ENCODE assay signal across 1 cellular context in the genomic region with DNA sequence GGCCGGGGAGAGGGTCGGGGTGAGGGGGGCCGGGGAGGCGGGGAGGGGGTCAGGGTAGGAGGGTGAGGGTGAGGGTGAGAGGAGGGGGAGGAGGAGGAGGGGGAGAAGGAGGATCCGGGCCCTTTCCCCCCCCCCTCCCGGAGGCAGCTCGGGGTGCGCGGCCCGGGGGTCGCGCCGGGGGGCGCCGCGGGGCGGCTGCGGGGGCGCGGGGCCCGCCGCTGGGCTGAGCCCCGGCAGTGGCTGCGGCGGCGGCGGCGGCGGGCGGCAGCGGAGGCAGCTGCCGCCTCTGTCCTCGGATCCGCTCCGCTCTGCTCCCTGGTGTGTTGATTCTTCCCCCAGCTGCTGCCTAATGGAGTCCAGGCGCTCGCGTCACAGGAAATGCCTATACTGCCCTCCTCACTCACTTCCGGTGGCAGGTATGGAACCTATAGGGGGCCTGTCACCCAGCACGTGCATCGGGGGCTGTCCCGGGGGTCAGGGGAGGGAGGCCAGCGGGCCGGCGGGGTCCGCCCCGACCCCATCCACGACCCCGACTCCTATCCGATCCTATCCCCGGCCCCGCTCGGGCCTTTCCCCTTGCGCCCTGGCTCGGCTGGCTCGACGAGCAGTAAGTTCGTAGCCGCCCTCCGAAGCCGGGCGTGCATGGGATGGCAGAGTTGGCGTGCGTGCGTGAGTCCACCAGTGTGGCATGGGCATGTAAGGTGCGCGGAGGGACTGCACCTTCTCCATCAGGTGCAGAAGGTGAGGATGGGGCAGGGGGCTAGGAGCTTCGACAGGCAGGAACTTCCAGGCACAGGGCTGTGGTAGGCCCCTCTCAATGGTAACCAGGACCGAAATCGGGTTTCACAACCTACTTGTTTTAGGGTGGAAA.
TF ChIP-seq lines count a peak whose summit lies in the region.

A gene (minus strand): TSS at position 351 of the 871 bp plus-strand sequence.

TF ChIP-seq in GM12878, 131 proteins besides CTCF, POLR2A, EP300 and RAD21 (continued from another document and continues in another):
- TF ChIP-seq, protein P1, sequence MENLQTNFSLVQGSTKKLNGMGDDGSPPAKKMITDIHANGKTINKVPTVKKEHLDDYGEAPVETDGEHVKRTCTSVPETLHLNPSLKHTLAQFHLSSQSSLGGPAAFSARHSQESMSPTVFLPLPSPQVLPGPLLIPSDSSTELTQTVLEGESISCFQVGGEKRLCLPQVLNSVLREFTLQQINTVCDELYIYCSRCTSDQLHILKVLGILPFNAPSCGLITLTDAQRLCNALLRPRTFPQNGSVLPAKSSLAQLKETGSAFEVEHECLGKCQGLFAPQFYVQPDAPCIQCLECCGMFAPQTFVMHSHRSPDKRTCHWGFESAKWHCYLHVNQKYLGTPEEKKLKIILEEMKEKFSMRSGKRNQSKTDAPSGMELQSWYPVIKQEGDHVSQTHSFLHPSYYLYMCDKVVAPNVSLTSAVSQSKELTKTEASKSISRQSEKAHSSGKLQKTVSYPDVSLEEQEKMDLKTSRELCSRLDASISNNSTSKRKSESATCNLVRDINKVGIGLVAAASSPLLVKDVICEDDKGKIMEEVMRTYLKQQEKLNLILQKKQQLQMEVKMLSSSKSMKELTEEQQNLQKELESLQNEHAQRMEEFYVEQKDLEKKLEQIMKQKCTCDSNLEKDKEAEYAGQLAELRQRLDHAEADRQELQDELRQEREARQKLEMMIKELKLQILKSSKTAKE (IDR thresholded peaks at IDR 0.05; ENCODE audit: low read depth, poor library complexity, severe bottlenecking): no peak
- TF ChIP-seq SMAD5 (IDR thresholded peaks at IDR 0.05; ENCODE audit: low read depth): no peak
- peak; percentile 93 for TF ChIP-seq POLR2AphosphoS5 (IDR thresholded peaks at IDR 0.05; ENCODE audit: low read length)
- peak; percentile 77; the same call in 2 of the 3 replicates for TF ChIP-seq POU2F2 (IDR thresholded peaks at IDR 0.05; ENCODE audit: borderline replicate concordance, low read depth, low read length)
- TF ChIP-seq, protein P2, sequence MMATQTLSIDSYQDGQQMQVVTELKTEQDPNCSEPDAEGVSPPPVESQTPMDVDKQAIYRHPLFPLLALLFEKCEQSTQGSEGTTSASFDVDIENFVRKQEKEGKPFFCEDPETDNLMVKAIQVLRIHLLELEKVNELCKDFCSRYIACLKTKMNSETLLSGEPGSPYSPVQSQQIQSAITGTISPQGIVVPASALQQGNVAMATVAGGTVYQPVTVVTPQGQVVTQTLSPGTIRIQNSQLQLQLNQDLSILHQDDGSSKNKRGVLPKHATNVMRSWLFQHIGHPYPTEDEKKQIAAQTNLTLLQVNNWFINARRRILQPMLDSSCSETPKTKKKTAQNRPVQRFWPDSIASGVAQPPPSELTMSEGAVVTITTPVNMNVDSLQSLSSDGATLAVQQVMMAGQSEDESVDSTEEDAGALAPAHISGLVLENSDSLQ (IDR thresholded peaks at IDR 0.05): peak; percentile 61
- 0 out of 2 replicates have a peak, but pooled peaks have one; percentile 24 for TF ChIP-seq SREBF2 (IDR thresholded peaks at IDR 0.05; ENCODE audit: low read length)
- peak; percentile 45; the same call in 1 of the 2 replicates for TF ChIP-seq MTA2 (IDR thresholded peaks at IDR 0.05; ENCODE audit: low read depth)
- TF ChIP-seq, protein P3, sequence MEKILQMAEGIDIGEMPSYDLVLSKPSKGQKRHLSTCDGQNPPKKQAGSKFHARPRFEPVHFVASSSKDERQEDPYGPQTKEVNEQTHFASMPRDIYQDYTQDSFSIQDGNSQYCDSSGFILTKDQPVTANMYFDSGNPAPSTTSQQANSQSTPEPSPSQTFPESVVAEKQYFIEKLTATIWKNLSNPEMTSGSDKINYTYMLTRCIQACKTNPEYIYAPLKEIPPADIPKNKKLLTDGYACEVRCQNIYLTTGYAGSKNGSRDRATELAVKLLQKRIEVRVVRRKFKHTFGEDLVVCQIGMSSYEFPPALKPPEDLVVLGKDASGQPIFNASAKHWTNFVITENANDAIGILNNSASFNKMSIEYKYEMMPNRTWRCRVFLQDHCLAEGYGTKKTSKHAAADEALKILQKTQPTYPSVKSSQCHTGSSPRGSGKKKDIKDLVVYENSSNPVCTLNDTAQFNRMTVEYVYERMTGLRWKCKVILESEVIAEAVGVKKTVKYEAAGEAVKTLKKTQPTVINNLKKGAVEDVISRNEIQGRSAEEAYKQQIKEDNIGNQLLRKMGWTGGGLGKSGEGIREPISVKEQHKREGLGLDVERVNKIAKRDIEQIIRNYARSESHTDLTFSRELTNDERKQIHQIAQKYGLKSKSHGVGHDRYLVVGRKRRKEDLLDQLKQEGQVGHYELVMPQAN (conservative IDR thresholded peaks at IDR 0.05): peak; percentile 93
- peak; percentile 31; the same call in 1 of the 2 replicates for TF ChIP-seq TBL1XR1 (IDR thresholded peaks at IDR 0.05; ENCODE audit: low read depth, low read length)
- no peak for TF ChIP-seq SP1 (IDR thresholded peaks at IDR 0.05; ENCODE audit: low read depth, low read length)
- TF ChIP-seq SRF (IDR thresholded peaks at IDR 0.05; ENCODE audit: low read depth in 2 of 2, low read length in 2 of 2): peak; percentile 39 to 54; a peak in 2 of 4 replicates
- TF ChIP-seq JUNB (IDR thresholded peaks at IDR 0.05): no peak
- TF ChIP-seq BCL11A (IDR thresholded peaks at IDR 0.05; ENCODE audit: low read depth, low read length): no peak
- no peak for TF ChIP-seq ZNF24 (IDR thresholded peaks at IDR 0.05)
- TF ChIP-seq CEBPB (IDR thresholded peaks at IDR 0.05; ENCODE audit: borderline replicate concordance in 1 of 2, low read depth in 2 of 2, low read length in 2 of 2): no peak
- 0 out of 2 replicates have a peak, but pooled peaks have one; percentile 25 for TF ChIP-seq SMARCA5 (IDR thresholded peaks at IDR 0.05)
- peak; percentile 80 for TF ChIP-seq RAD51 (IDR thresholded peaks at IDR 0.05)
- peak; percentile 86 for TF ChIP-seq SIN3A (IDR thresholded peaks at IDR 0.05; ENCODE audit: low read depth, low read length)
- TF ChIP-seq IKZF2 (IDR thresholded peaks at IDR 0.05): peak in 1 of 2 experiments; percentile 44; a peak in 1 of 4 replicates
- 0 out of 2 replicates have a peak, but pooled peaks have one; percentile 20 for TF ChIP-seq RFX5 (IDR thresholded peaks at IDR 0.05; ENCODE audit: low read depth, low read length)
- TF ChIP-seq, protein P4, sequence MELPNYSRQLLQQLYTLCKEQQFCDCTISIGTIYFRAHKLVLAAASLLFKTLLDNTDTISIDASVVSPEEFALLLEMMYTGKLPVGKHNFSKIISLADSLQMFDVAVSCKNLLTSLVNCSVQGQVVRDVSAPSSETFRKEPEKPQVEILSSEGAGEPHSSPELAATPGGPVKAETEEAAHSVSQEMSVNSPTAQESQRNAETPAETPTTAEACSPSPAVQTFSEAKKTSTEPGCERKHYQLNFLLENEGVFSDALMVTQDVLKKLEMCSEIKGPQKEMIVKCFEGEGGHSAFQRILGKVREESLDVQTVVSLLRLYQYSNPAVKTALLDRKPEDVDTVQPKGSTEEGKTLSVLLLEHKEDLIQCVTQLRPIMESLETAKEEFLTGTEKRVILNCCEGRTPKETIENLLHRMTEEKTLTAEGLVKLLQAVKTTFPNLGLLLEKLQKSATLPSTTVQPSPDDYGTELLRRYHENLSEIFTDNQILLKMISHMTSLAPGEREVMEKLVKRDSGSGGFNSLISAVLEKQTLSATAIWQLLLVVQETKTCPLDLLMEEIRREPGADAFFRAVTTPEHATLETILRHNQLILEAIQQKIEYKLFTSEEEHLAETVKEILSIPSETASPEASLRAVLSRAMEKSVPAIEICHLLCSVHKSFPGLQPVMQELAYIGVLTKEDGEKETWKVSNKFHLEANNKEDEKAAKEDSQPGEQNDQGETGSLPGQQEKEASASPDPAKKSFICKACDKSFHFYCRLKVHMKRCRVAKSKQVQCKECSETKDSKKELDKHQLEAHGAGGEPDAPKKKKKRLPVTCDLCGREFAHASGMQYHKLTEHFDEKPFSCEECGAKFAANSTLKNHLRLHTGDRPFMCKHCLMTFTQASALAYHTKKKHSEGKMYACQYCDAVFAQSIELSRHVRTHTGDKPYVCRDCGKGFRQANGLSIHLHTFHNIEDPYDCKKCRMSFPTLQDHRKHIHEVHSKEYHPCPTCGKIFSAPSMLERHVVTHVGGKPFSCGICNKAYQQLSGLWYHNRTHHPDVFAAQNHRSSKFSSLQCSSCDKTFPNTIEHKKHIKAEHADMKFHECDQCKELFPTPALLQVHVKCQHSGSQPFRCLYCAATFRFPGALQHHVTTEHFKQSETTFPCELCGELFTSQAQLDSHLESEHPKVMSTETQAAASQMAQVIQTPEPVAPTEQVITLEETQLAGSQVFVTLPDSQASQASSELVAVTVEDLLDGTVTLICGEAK (IDR thresholded peaks at IDR 0.05; ENCODE audit: borderline replicate concordance): peak; percentile 87
- peak; percentile 85 for TF ChIP-seq NR2F1 (conservative IDR thresholded peaks at IDR 0.05)
- TF ChIP-seq, protein P5, sequence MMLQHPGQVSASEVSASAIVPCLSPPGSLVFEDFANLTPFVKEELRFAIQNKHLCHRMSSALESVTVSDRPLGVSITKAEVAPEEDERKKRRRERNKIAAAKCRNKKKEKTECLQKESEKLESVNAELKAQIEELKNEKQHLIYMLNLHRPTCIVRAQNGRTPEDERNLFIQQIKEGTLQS (IDR thresholded peaks at IDR 0.05; ENCODE audit: borderline replicate concordance, extremely low read depth, low read depth, low read length): peak; percentile 34; the same call in 1 of the 2 replicates
- peak; percentile 95 for TF ChIP-seq GATAD2B (conservative IDR thresholded peaks at IDR 0.05; ENCODE audit: low read depth)
- TF ChIP-seq CBFB (IDR thresholded peaks at IDR 0.05; ENCODE audit: low read depth): no peak
- no peak for TF ChIP-seq NFIC (IDR thresholded peaks at IDR 0.05; ENCODE audit: low read depth, low read length)
- no peak for TF ChIP-seq CBX3 (IDR thresholded peaks at IDR 0.05; ENCODE audit: borderline replicate concordance, low read depth)
- TF ChIP-seq ZNF207 (IDR thresholded peaks at IDR 0.05; ENCODE audit: borderline replicate concordance): peak; percentile 74
- TF ChIP-seq SUZ12 (IDR thresholded peaks at IDR 0.05; ENCODE audit: unreplicated experiment): no peak
- TF ChIP-seq NR2C1 (IDR thresholded peaks at IDR 0.05): peak; percentile 22; the same call in 1 of the 2 replicates
- TF ChIP-seq BHLHE40 (IDR thresholded peaks at IDR 0.05; ENCODE audit: borderline replicate concordance in 1 of 2, low read depth in 2 of 2, low read length in 1 of 2): peak; percentile 98 to 99
- TF ChIP-seq POLR2AphosphoS2 (IDR thresholded peaks at IDR 0.05; ENCODE audit: low read depth, low read length): peak; percentile 57; the same call in 1 of the 2 replicates
- peak; percentile 19 for TF ChIP-seq RELA (IDR thresholded peaks at IDR 0.05; ENCODE audit: borderline replicate concordance, partially characterized antibody)
- peak; percentile 92 for TF ChIP-seq GABPA (IDR thresholded peaks at IDR 0.05; ENCODE audit: low read depth)
- TF ChIP-seq BMI1 (IDR thresholded peaks at IDR 0.05; ENCODE audit: borderline replicate concordance): no peak
- TF ChIP-seq, protein P6, sequence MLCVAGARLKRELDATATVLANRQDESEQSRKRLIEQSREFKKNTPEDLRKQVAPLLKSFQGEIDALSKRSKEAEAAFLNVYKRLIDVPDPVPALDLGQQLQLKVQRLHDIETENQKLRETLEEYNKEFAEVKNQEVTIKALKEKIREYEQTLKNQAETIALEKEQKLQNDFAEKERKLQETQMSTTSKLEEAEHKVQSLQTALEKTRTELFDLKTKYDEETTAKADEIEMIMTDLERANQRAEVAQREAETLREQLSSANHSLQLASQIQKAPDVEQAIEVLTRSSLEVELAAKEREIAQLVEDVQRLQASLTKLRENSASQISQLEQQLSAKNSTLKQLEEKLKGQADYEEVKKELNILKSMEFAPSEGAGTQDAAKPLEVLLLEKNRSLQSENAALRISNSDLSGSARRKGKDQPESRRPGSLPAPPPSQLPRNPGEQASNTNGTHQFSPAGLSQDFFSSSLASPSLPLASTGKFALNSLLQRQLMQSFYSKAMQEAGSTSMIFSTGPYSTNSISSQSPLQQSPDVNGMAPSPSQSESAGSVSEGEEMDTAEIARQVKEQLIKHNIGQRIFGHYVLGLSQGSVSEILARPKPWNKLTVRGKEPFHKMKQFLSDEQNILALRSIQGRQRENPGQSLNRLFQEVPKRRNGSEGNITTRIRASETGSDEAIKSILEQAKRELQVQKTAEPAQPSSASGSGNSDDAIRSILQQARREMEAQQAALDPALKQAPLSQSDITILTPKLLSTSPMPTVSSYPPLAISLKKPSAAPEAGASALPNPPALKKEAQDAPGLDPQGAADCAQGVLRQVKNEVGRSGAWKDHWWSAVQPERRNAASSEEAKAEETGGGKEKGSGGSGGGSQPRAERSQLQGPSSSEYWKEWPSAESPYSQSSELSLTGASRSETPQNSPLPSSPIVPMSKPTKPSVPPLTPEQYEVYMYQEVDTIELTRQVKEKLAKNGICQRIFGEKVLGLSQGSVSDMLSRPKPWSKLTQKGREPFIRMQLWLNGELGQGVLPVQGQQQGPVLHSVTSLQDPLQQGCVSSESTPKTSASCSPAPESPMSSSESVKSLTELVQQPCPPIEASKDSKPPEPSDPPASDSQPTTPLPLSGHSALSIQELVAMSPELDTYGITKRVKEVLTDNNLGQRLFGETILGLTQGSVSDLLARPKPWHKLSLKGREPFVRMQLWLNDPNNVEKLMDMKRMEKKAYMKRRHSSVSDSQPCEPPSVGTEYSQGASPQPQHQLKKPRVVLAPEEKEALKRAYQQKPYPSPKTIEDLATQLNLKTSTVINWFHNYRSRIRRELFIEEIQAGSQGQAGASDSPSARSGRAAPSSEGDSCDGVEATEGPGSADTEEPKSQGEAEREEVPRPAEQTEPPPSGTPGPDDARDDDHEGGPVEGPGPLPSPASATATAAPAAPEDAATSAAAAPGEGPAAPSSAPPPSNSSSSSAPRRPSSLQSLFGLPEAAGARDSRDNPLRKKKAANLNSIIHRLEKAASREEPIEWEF (IDR thresholded peaks at IDR 0.05; ENCODE audit: insufficient replicate concordance, low read depth, low read length): no peak
- TF ChIP-seq YY1 (IDR thresholded peaks at IDR 0.05; ENCODE audit: low read depth, low read length): peak; percentile 94
- TF ChIP-seq, protein P7, sequence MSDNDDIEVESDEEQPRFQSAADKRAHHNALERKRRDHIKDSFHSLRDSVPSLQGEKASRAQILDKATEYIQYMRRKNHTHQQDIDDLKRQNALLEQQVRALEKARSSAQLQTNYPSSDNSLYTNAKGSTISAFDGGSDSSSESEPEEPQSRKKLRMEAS (IDR thresholded peaks at IDR 0.05; ENCODE audit: low read depth, low read length): peak; percentile 95
- TF ChIP-seq, protein P8, sequence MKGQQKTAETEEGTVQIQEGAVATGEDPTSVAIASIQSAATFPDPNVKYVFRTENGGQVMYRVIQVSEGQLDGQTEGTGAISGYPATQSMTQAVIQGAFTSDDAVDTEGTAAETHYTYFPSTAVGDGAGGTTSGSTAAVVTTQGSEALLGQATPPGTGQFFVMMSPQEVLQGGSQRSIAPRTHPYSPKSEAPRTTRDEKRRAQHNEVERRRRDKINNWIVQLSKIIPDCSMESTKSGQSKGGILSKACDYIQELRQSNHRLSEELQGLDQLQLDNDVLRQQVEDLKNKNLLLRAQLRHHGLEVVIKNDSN (IDR thresholded peaks at IDR 0.05; ENCODE audit: borderline replicate concordance, extremely low read length, insufficient read depth, low read depth, low read length): peak; percentile 80
- TF ChIP-seq, protein P9, sequence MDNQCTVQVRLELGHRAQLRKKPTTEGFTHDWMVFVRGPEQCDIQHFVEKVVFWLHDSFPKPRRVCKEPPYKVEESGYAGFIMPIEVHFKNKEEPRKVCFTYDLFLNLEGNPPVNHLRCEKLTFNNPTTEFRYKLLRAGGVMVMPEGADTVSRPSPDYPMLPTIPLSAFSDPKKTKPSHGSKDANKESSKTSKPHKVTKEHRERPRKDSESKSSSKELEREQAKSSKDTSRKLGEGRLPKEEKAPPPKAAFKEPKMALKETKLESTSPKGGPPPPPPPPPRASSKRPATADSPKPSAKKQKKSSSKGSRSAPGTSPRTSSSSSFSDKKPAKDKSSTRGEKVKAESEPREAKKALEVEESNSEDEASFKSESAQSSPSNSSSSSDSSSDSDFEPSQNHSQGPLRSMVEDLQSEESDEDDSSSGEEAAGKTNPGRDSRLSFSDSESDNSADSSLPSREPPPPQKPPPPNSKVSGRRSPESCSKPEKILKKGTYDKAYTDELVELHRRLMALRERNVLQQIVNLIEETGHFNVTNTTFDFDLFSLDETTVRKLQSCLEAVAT (IDR thresholded peaks at IDR 0.05): peak; percentile 66; the same call in 1 of the 2 replicates
